Comparison of ENCODE assay signal across 19 cellular contexts in genomic region chr12:31207799-31208465, GRCh38.
"Had no signal": no experiment of that assay in that cellular context is flagged by ENCODE, and none has a peak within 500 bp of the region (broad histone marks: within the 10 kb centered on the region; RNA-seq: fewer than 3 reads in every experiment).

No MANE protein-coding gene starts in this region.

- H3K4me3 ChIP-seq: cardiac muscle cell, hepatocyte, left ventricle myocardium inferior, spleen, thyroid gland had no signal

- H3K9me3 ChIP-seq: left ventricle myocardium inferior, spleen, thyroid gland had no signal

- FAIRE-seq: frontal cortex had no signal

- H2AFZ ChIP-seq: hepatocyte had no signal

- DNase-seq: activated CD4-positive, CD25-positive, alpha-beta regulatory T cell treated with anti-CD3 and anti-CD28 coated beads, Interleukin-2, amount 50 U/mL, for 72 hours; activated naive CD4-positive, alpha-beta T cell treated with Interleukin-2 at 50 U/mL for 16 hours; activated naive CD8-positive, alpha-beta T cell treated with anti-CD3 and anti-CD28 coated beads for 36 hours; activated T-cell treated with anti-CD3 and anti-CD28 coated beads, Interleukin-2, amount 50 U/mL, for 24 hours; cortex of kidney; glutamatergic neuron; immature natural killer cell; left ventricle myocardium inferior; retina; spleen; stimulated activated CD4-positive, alpha-beta T cell treated with anti-CD3 and anti-CD28 coated beads, Interleukin-4, amount 100 ng/mL, for 1 hour; stimulated activated naive CD4-positive, alpha-beta T cell treated with Interleukin-2 at 50 U/mL for 16 hours; substantia nigra; T-cell; thyroid gland had no signal

- H3K27me3 ChIP-seq: cardiac muscle cell, spleen, thyroid gland had no signal

- H3K36me3 ChIP-seq: cardiac muscle cell, left ventricle myocardium inferior, spleen, thyroid gland had no signal

- H3K79me2 ChIP-seq: hepatocyte had no signal

- H3K4me1 ChIP-seq: thyroid gland had no signal

- H3K27ac ChIP-seq: cardiac muscle cell, hepatocyte, left ventricle myocardium inferior, spleen, thyroid gland, VCaP had no signal

- H3K4me2 ChIP-seq: hepatocyte had no signal

- ATAC-seq: T-cell had no signal
